Comparison of ENCODE assay signal across 8 cellular contexts in genomic region chr14:51650721-51651387, GRCh38. TPM values are rescaled to one million over a fixed set of nuclear protein-coding genes. Genes with fewer than 3 reads are reported as not detected.
DNase-seq lines count a peak whose midpoint lies in the region; ATAC-seq and TF ChIP-seq lines count a peak whose summit lies in the region.

No MANE protein-coding gene starts in this region.

- CTCF ChIA-PET in OCI-LY7 (lab: Charles Lee; ENCODE audit: unreplicated experiment) = no interaction called here

- no peak for ATAC-seq in mucosa of descending colon
- no peak for ATAC-seq in HG03108 (IDR thresholded peaks at IDR 0.05; ENCODE audit: unreplicated experiment)

- intact Hi-C loops in OCI-LY7 (cut with micrococcal nuclease; ENCODE audit: unreplicated experiment) (loop anchor here (5.0 kb wide), 2 partner anchors 409 to 896 kb away; partner anchors contain the start of gene TMX1), mucosa of descending colon (cut with DNase I, micrococcal nuclease) (no loop called here)

- peak overlapping the region; percentile 72 to 91 for H3K9ac ChIP-seq in duodenal mucosa (ENCODE audit: low read depth in 1 of 2, low read length in 2 of 2)

- no TSS peak for BruUV-seq in OCI-LY7 (replicated peaks; lab: Mats Ljungman, UMichigan)

- H3K27ac ChIP-seq in OCI-LY7 (ENCODE audit: low read depth, low read length, poor library complexity, severe bottlenecking) = peak overlapping the region; percentile 54
- H3K27ac ChIP-seq in duodenal mucosa (ENCODE audit: low read depth, low read length) = peak overlapping the region; percentile 93

- H3K27me3 ChIP-seq in GM06990 (replicated peaks; ENCODE audit: control insufficient read depth, insufficient read depth, low read length) (no peaks in the 10 kb centered on the region), duodenal mucosa (ENCODE audit: control insufficient read depth in 1 of 2, insufficient read depth in 2 of 2, low read length in 2 of 2) (peaks cover 3 to 12% of the 10 kb centered on the region in 2 donors)

- H3K79me2 ChIP-seq in OCI-LY7 (ENCODE audit: insufficient read depth, low read depth, low read length) = peaks cover 18% of the 10 kb centered on the region; the same call in 1 of the 2 replicates

- H4K20me1 ChIP-seq in OCI-LY7 (ENCODE audit: insufficient read depth, low read length) = no peaks in the 10 kb centered on the region

- no peaks in the 10 kb centered on the region for H3K9me2 ChIP-seq in OCI-LY7 (ENCODE audit: insufficient read depth, low read length)

- DNase-seq in GM06990 (ENCODE audit: extremely low read depth, insufficient read length) (peak; percentile 12), OCI-LY7 (ENCODE audit: low spot score) (no peak), mucosa of descending colon (peak; percentile 14 to 50 (median 41)), hepatic stellate cell (ENCODE audit: low spot score) (no peak)
- no peak for DNase-seq in stimulated activated CD4-positive, alpha-beta T cell treated with anti-CD3 and anti-CD28 coated beads, Interleukin-4, amount 100 ng/mL, for 24 hours
- DNase-seq in stimulated activated CD4-positive, alpha-beta T cell treated with anti-CD3 and anti-CD28 coated beads, Interleukin-15, amount 100 ng/mL, for 24 hours = no peak

- H3K4me3 ChIP-seq in GM06990 (replicated peaks; ENCODE audit: low read depth, low read length) = peak overlapping the region; percentile 74
- peak overlapping the region; percentile 85 for H3K4me3 ChIP-seq in OCI-LY7 (ENCODE audit: low read depth, low read length, poor library complexity, severe bottlenecking)
- H3K4me3 ChIP-seq in duodenal mucosa (ENCODE audit: low read depth in 1 of 2, low read length in 2 of 2) = peak overlapping the region; percentile 76 to 85
- peak overlapping the region; percentile 62 for H3K4me3 ChIP-seq in mucosa of descending colon

- peak overlapping the region; percentile 80 for H3K4me2 ChIP-seq in OCI-LY7 (ENCODE audit: low read length)

- POLR2A ChIA-PET in OCI-LY7 (lab: Charles Lee) = interaction anchor here (0.6 to 0.7 kb wide), 3 partner anchors 24 to 415 kb away, joined by 4 to 8 read pairs (median 5); no protein-coding TSS in a partner anchor

- H3K9me3 ChIP-seq in OCI-LY7 (ENCODE audit: low read length) (no peaks in the 10 kb centered on the region), duodenal mucosa (ENCODE audit: control insufficient read depth in 1 of 2, low read length in 2 of 2) (no peaks in the 10 kb centered on the region), mucosa of descending colon (no peaks in the 10 kb centered on the region)

- TF ChIP-seq CTCF in GM06990 (IDR thresholded peaks at IDR 0.05; ENCODE audit: insufficient read depth, low read length, poor library complexity, severe bottlenecking) (no peak), OCI-LY7 (conservative IDR thresholded peaks at IDR 0.05; ENCODE audit: low read length) (no peak), mucosa of descending colon (IDR thresholded peaks at IDR 0.05) (no peak)

- H3K36me3 ChIP-seq in GM06990 (ENCODE audit: control insufficient read depth, insufficient read depth, low read length) = no peaks in the 10 kb centered on the region
- no peaks in the 10 kb centered on the region for H3K36me3 ChIP-seq in OCI-LY7 (ENCODE audit: insufficient read depth, low read length)
- no peaks in the 10 kb centered on the region for H3K36me3 ChIP-seq in duodenal mucosa (ENCODE audit: control insufficient read depth in 1 of 2, insufficient read depth in 2 of 2, low read length in 2 of 2)
- no peaks in the 10 kb centered on the region for H3K36me3 ChIP-seq in mucosa of descending colon (ENCODE audit: low read depth)

- H2AFZ ChIP-seq in OCI-LY7 (ENCODE audit: low read length) = peak overlapping the region; percentile 75

- peaks cover 31% of the 10 kb centered on the region for H3K4me1 ChIP-seq in OCI-LY7 (ENCODE audit: insufficient read depth, low read length, poor library complexity, severe bottlenecking)
- H3K4me1 ChIP-seq in duodenal mucosa (ENCODE audit: control insufficient read depth in 1 of 2, insufficient read depth in 2 of 2, low read length in 2 of 2) = peaks cover 8 to 15% of the 10 kb centered on the region in 2 donors
- peaks cover 10% of the 10 kb centered on the region for H3K4me1 ChIP-seq in mucosa of descending colon (ENCODE audit: low read depth)

RNA-seq across cellular contexts. Expression of gene FRMD6, which starts 0.9 kb away (rescaled TPM):
- total RNA-seq in OCI-LY7 (2014; rRNA removed; shearing (Covaris generic)) = 7.6 and 12.3 TPM in 2 replicates
- total RNA-seq in OCI-LY7 (2022) (4.4 and 4.9 TPM in 2 replicates), mucosa of descending colon (10 to 100 TPM in 1 of 3 donors, 1 to 10 TPM in 2; 4.2 to 39.1 (median 8.5) TPM)

Comparison
In these comparisons a context has a peak if more than half of its experiments do, and no peak if none do; other contexts are left out.
1. DNase-seq: peak in GM06990 (single experiment) and mucosa of descending colon (3 of 3); none in OCI-LY7 (single experiment), stimulated activated CD4-positive, alpha-beta T cell treated with anti-CD3 and anti-CD28 coated beads, Interleukin-4, amount 100 ng/mL, for 24 hours (single experiment), hepatic stellate cell (single experiment) and stimulated activated CD4-positive, alpha-beta T cell treated with anti-CD3 and anti-CD28 coated beads, Interleukin-15, amount 100 ng/mL, for 24 hours (single experiment).
2. Peak in every context shown above with its lines, with median percentiles within 50 percentile points of each other: H3K4me3 ChIP-seq.